ENCODE assay signal across 8 cellular contexts in genomic region chr13:39777527-39778061, GRCh38.
DNase-seq lines count a peak whose midpoint lies in the region; ATAC-seq and TF ChIP-seq lines count a peak whose summit lies in the region.

No MANE protein-coding gene starts in this region.

- H3K27me3 ChIP-seq in Caco-2 (replicated peaks; ENCODE audit: control insufficient read depth, insufficient read depth, low read length) (no peaks in the 10 kb centered on the region), endodermal cell (ENCODE audit: control insufficient read depth, insufficient read depth, low read length, poor library complexity, severe bottlenecking) (peaks cover 6% of the 10 kb centered on the region), stomach (no peaks in the 10 kb centered on the region)

- H3K4me1 ChIP-seq in Caco-2 (no peaks in the 10 kb centered on the region), endodermal cell (ENCODE audit: control insufficient read depth, insufficient read depth, low read length) (no peaks in the 10 kb centered on the region), stomach (no peaks in the 10 kb centered on the region)

- H3K4me3 Mint-ChIP-seq in Caco-2 (ENCODE audit: unreplicated experiment) (no peak overlapping the region), endodermal cell (no peak overlapping the region)
- H3K4me3 Mint-ChIP-seq in T-helper 1 cell treated with Interleukin-12 subunit alpha and Interleukin-12 subunit beta and Interleukin-4 antibody, amounts not matched to agents 30 μg/mL and 1 μg/mL, for 36 hours = no peak overlapping the region

- H3K36me3 Mint-ChIP-seq in Caco-2 (ENCODE audit: insufficient read depth, unreplicated experiment) (no peaks in the 10 kb centered on the region), endodermal cell (ENCODE audit: low read depth) (no peaks in the 10 kb centered on the region)
- peaks cover 1% of the 10 kb centered on the region for H3K36me3 Mint-ChIP-seq in T-helper 1 cell treated with Interleukin-12 subunit alpha and Interleukin-12 subunit beta and Interleukin-4 antibody, amounts not matched to agents 30 μg/mL and 1 μg/mL, for 36 hours (ENCODE audit: low read depth)

- 95 to 100% methylated on average over 1 to 2 of the region's 2 CpGs for WGBS in endodermal cell (ENCODE audit: insufficient coverage in 1 of 2, insufficient read length in 1 of 2), 2 experiments
- WGBS in stomach, 5 donors = 79 to 90% (median 84%) methylated on average over 2 of the region's 2 CpGs

- H3K36me3 ChIP-seq in Caco-2 (ENCODE audit: control insufficient read depth, insufficient read depth, low read length) (no peaks in the 10 kb centered on the region), endodermal cell (ENCODE audit: control insufficient read depth, insufficient read depth, low read length) (no peaks in the 10 kb centered on the region), stomach (no peaks in the 10 kb centered on the region)

- POLR2A ChIA-PET in Caco-2 (lab: Charles Lee) = no interaction called here

- H3K27me3 Mint-ChIP-seq in Caco-2 (ENCODE audit: insufficient read depth, unreplicated experiment) = peaks cover 2% of the 10 kb centered on the region
- H3K27me3 Mint-ChIP-seq in T-helper 1 cell treated with Interleukin-12 subunit alpha and Interleukin-12 subunit beta and Interleukin-4 antibody, amounts not matched to agents 30 μg/mL and 1 μg/mL, for 36 hours (ENCODE audit: low read depth) = no peaks in the 10 kb centered on the region
- peaks cover 2% of the 10 kb centered on the region for H3K27me3 Mint-ChIP-seq in endodermal cell (ENCODE audit: insufficient read depth)

- H3K4me1 Mint-ChIP-seq in Caco-2 (ENCODE audit: low read depth, unreplicated experiment) (peaks cover 7% of the 10 kb centered on the region), endodermal cell (peaks cover 18% of the 10 kb centered on the region)
- peaks cover 18% of the 10 kb centered on the region for H3K4me1 Mint-ChIP-seq in T-helper 1 cell treated with Interleukin-12 subunit alpha and Interleukin-12 subunit beta and Interleukin-4 antibody, amounts not matched to agents 30 μg/mL and 1 μg/mL, for 36 hours (ENCODE audit: low read depth)

- ATAC-seq in GM21390 (IDR thresholded peaks at IDR 0.05; ENCODE audit: unreplicated experiment) (no peak), GM18861 (IDR thresholded peaks at IDR 0.05; ENCODE audit: unreplicated experiment) (no peak)

- H3K9ac ChIP-seq in endodermal cell (ENCODE audit: extremely low read depth, low read length, poor library complexity, severe bottlenecking) = no peak overlapping the region

- DNase-seq in Caco-2 (peak in 1 of 2 experiments; percentile 20), HFF-Myc (ENCODE audit: extremely low read depth, low read depth) (peak; percentile 83), endodermal cell (peak; percentile 59), stomach (no peak)
- peak; percentile 16 to 43 for DNase-seq in stimulated activated CD4-positive, alpha-beta T cell treated with anti-CD3 and anti-CD28 coated beads, Interleukin-12 subunit alpha, Interleukin-12 subunit beta, amount 100 ng/mL, for 24 hours (ENCODE audit: low read depth in 2 of 2)

- no peak overlapping the region for H3K27ac ChIP-seq in endodermal cell (ENCODE audit: low read depth, low read length)
- H3K27ac ChIP-seq in stomach = no peak overlapping the region

- H3K9me3 ChIP-seq in Caco-2 = no peaks in the 10 kb centered on the region
- peaks cover 14% of the 10 kb centered on the region for H3K9me3 ChIP-seq in endodermal cell (ENCODE audit: control insufficient read depth, low read length)
- H3K9me3 ChIP-seq in stomach = peaks cover 0 to 4% (median 0%) of the 10 kb centered on the region in 4 donors

- H3K27ac Mint-ChIP-seq in Caco-2 (ENCODE audit: unreplicated experiment) (no peak overlapping the region), endodermal cell (no peak overlapping the region)
- peak overlapping the region; percentile 67 for H3K27ac Mint-ChIP-seq in T-helper 1 cell treated with Interleukin-12 subunit alpha and Interleukin-12 subunit beta and Interleukin-4 antibody, amounts not matched to agents 30 μg/mL and 1 μg/mL, for 36 hours

- no TSS peak for BruUV-seq in Caco-2 (replicated peaks; lab: Mats Ljungman, UMichigan)

- TF ChIP-seq CTCF in Caco-2 (IDR thresholded peaks at IDR 0.05; ENCODE audit: insufficient read depth in 1 of 2, low read depth in 1 of 2, low read length in 1 of 2, severe bottlenecking in 1 of 2, unreplicated experiment in 1 of 2) (peak; percentile 9 to 39), HFF-Myc (IDR thresholded peaks at IDR 0.05; ENCODE audit: low read depth, low read length, missing control alignments) (peak; percentile 31), endodermal cell (conservative IDR thresholded peaks at IDR 0.05) (peak; percentile 63), stomach (IDR thresholded peaks at IDR 0.05) (peak in 1 of 7 experiments; percentile 7)

- H3K4me3 ChIP-seq in Caco-2 (ENCODE audit: low read depth, low read length) (no peak overlapping the region), HFF-Myc (replicated peaks; ENCODE audit: low read depth, low read length) (no peak overlapping the region), endodermal cell (ENCODE audit: low read length) (no peak overlapping the region), stomach (no peak overlapping the region)

- no peak for TF ChIP-seq POLR2A in stomach (IDR thresholded peaks at IDR 0.05)

- intact Hi-C loops in Caco-2 (cut with micrococcal nuclease; ENCODE audit: unreplicated experiment) (no loop called here), stomach (cut with DNase I; ENCODE audit: low total_unique reads) (no loop called here)

- H3K9me3 Mint-ChIP-seq in Caco-2 (ENCODE audit: unreplicated experiment) (no peaks in the 10 kb centered on the region), endodermal cell (no peaks in the 10 kb centered on the region)
- H3K9me3 Mint-ChIP-seq in T-helper 1 cell treated with Interleukin-12 subunit alpha and Interleukin-12 subunit beta and Interleukin-4 antibody, amounts not matched to agents 30 μg/mL and 1 μg/mL, for 36 hours = no peaks in the 10 kb centered on the region

- CTCF ChIA-PET in Caco-2 (lab: Charles Lee) = no interaction called here

- TF ChIP-seq EP300 in stomach (IDR thresholded peaks at IDR 0.05) = no peak
